ENCODE assay signal across 19 cellular contexts in the genomic region with DNA sequence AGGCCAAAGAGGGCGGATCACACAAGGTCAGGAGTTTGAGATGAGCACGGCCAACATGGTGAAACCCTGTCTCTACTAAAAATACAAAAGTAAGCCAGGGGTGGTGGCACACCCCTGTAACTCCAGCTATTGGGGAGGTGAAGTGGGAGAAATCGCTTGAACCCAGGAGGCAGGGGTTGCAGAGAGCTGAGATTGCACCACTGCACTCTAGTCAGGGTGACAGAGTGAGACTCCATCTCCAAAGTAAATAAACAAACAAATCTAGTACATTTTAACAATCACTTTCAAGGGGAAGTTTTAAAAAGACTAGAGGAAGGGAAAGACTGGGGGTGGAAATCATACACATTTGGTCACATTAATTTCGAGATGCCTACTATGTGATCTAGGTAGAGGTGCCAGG. TPM values are rescaled to one million over a fixed set of nuclear protein-coding genes. Genes with fewer than 3 reads are reported as not detected.
DNase-seq lines count a peak whose midpoint lies in the region; ATAC-seq, FAIRE-seq and TF ChIP-seq lines count a peak whose summit lies in the region.
"Had no signal": no experiment of that assay in that cellular context is flagged by ENCODE, and none has a peak within 500 bp of the region (broad histone marks: within the 10 kb centered on the region; RNA-seq: fewer than 3 reads in every experiment).

No MANE protein-coding gene starts in this region.

- H3K36me3 Mint-ChIP-seq in activated CD4-positive, alpha-beta memory T cell treated with anti-CD3 and anti-CD28 coated beads, Interleukin-2, amount 10 ng/mL, durations not matched to agents 7 days and 5 days (ENCODE audit: low read depth), result peaks cover 36% of the 10 kb centered on the region
- peaks cover 36% of the 10 kb centered on the region for H3K36me3 Mint-ChIP-seq in activated CD4-positive, alpha-beta memory T cell treated with anti-CD3 and anti-CD28 coated beads for 36 hours

- H3K9ac ChIP-seq in liver (ENCODE audit: low read depth in 1 of 2, low read length in 2 of 2) (no peak overlapping the region), HepG2 (ENCODE audit: insufficient read depth, low read depth, low read length) (no peak overlapping the region)
- H3K9ac ChIP-seq: BLaER1, GM23248 had no signal

- H3K27ac ChIP-seq in liver (ENCODE audit: low read depth in 1 of 2, low read length in 2 of 2) (peak overlapping the region in 1 of 2 donors; percentile 35), HepG2 (ENCODE audit: extremely low read length, insufficient read depth, low read length) (no peak overlapping the region), WERI-Rb-1 (no peak overlapping the region)
- H3K27ac ChIP-seq: BLaER1, GM23248 had no signal

- in situ Hi-C loops in HepG2 (cut with HindIII; ENCODE audit: extremely low pct_ligation_motif_present, low pct_unique_long_range_greater_than_20kb), result no loop called here

- ATAC-seq in HepG2 (no peak), left lobe of liver (peak; percentile 73)

- intact Hi-C loops in activated CD4-positive, alpha-beta memory T cell treated with anti-CD3 and anti-CD28 coated beads for 36 hours (cut with micrococcal nuclease), result no loop called here
- intact Hi-C loops in HepG2 (cut with micrococcal nuclease; ENCODE audit: unreplicated experiment), result no loop called here

- no peak overlapping the region for H3K4me2 ChIP-seq in HepG2 (ENCODE audit: low read depth, low read length)
- H3K4me2 ChIP-seq: BLaER1 had no signal

- H3K4me3 ChIP-seq in liver (ENCODE audit: low read depth in 1 of 3, low read length in 3 of 3), result no peak overlapping the region
- no peak overlapping the region for H3K4me3 ChIP-seq in HepG2 (replicated peaks in 1 of 3; ENCODE audit: insufficient read depth in 1 of 3, low read depth in 2 of 3, low read length in 3 of 3)
- H3K4me3 ChIP-seq in WERI-Rb-1 (ENCODE audit: low read depth, low read length), result no peak overlapping the region
- H3K4me3 ChIP-seq: BLaER1, GM23248, HAP-1 had no signal

- H3K4me1 Mint-ChIP-seq in activated CD4-positive, alpha-beta memory T cell treated with anti-CD3 and anti-CD28 coated beads, Interleukin-2, amount 10 ng/mL, durations not matched to agents 7 days and 5 days, result peaks cover 9% of the 10 kb centered on the region
- peaks cover 10% of the 10 kb centered on the region for H3K4me1 Mint-ChIP-seq in activated CD4-positive, alpha-beta memory T cell treated with anti-CD3 and anti-CD28 coated beads for 36 hours (ENCODE audit: low read depth)

- no TSS peak for BruUV-seq in HepG2 (replicated peaks; lab: Mats Ljungman, UMichigan)

- H4K20me1 ChIP-seq in HepG2 (ENCODE audit: insufficient read depth, low read length), result peaks cover 4% of the 10 kb centered on the region

- CTCF ChIA-PET in activated CD4-positive, alpha-beta memory T cell treated with anti-CD3 and anti-CD28 coated beads, Interleukin-2, amount 10 ng/mL, durations not matched to agents 7 days and 5 days (lab: Charles Lee), result no interaction called here
- CTCF ChIA-PET in activated CD4-positive, alpha-beta memory T cell treated with anti-CD3 and anti-CD28 coated beads for 36 hours (lab: Charles Lee), result interaction anchor here (1.1 kb wide), 1 partner anchor 130 kb away, joined by 4 read pairs; no protein-coding TSS in a partner anchor
- CTCF ChIA-PET in HepG2 (lab: Yijun Ruan, JAX; ENCODE audit: low intra/inter-chr PET ratio, low total read pairs), result no interaction called here

- no peaks in the 10 kb centered on the region for H3K9me3 ChIP-seq in liver (ENCODE audit: control insufficient read depth in 4 of 4, low read length in 3 of 4)
- H3K9me3 ChIP-seq in HepG2 (ENCODE audit: low read length), result no peaks in the 10 kb centered on the region
- H3K9me3 ChIP-seq in WERI-Rb-1 (ENCODE audit: severe bottlenecking), result no peaks in the 10 kb centered on the region
- H3K9me3 ChIP-seq: BLaER1, Caco-2, HAP-1 had no signal

- H3K36me3 ChIP-seq in liver (ENCODE audit: control insufficient read depth in 4 of 4, insufficient read depth in 3 of 4, low read depth in 1 of 4, low read length in 3 of 4), result peaks cover 2 to 27% (median 14%) of the 10 kb centered on the region in 4 donors
- H3K36me3 ChIP-seq in HepG2 (replicated peaks in 1 of 2; ENCODE audit: control insufficient read depth in 1 of 2, insufficient read depth in 2 of 2, low read length in 2 of 2), result peaks cover 19 to 54% of the 10 kb centered on the region in 2 experiments; a peak in 4 of 5 replicates
- peaks cover 66% of the 10 kb centered on the region for H3K36me3 ChIP-seq in WERI-Rb-1

- no peaks in the 10 kb centered on the region for H3K9me3 Mint-ChIP-seq in activated CD4-positive, alpha-beta memory T cell treated with anti-CD3 and anti-CD28 coated beads, Interleukin-2, amount 10 ng/mL, durations not matched to agents 7 days and 5 days
- no peaks in the 10 kb centered on the region for H3K9me3 Mint-ChIP-seq in activated CD4-positive, alpha-beta memory T cell treated with anti-CD3 and anti-CD28 coated beads for 36 hours

- FAIRE-seq in HepG2 (lab: Jason Lieb, UNC), result no peak
- FAIRE-seq in HTR-8/SVneo (lab: Jason Lieb, UNC), result no peak
- FAIRE-seq: GM12892, GM18507 had no signal

- TF ChIP-seq POLR2A in HepG2 (IDR thresholded peaks at IDR 0.05; ENCODE audit: insufficient read depth in 1 of 2, low read depth in 2 of 2, low read length in 2 of 2), result no peak

- H3K27me3 ChIP-seq in liver (ENCODE audit: control insufficient read depth in 4 of 4, insufficient read depth in 4 of 4, low read length in 3 of 4) (no peaks in the 10 kb centered on the region), HepG2 (ENCODE audit: control insufficient read depth in 1 of 2, insufficient read depth in 2 of 2, low read length in 2 of 2) (no peaks in the 10 kb centered on the region), WERI-Rb-1 (ENCODE audit: insufficient read depth, low read depth, severe bottlenecking) (no peaks in the 10 kb centered on the region)
- H3K27me3 ChIP-seq: BLaER1 had no signal

- no peak for TF ChIP-seq CTCF in liver (IDR thresholded peaks at IDR 0.05; ENCODE audit: low read depth, low read length, missing input control)
- TF ChIP-seq CTCF in HepG2 (CRISPR knock-in tag; IDR thresholded peaks at IDR 0.05), result no peak
- no peak for TF ChIP-seq CTCF in WERI-Rb-1 (IDR thresholded peaks at IDR 0.05; ENCODE audit: low read depth, low read length)

- peaks cover 27% of the 10 kb centered on the region for H3K79me2 ChIP-seq in HepG2 (ENCODE audit: insufficient read depth, low read length)

- no peak for TF ChIP-seq EP300 in HepG2 (IDR thresholded peaks at IDR 0.05; ENCODE audit: low read depth in 2 of 2, low read length in 2 of 2)
- no peak for TF ChIP-seq EP300 in HepG2 (CRISPR knock-in tag; IDR thresholded peaks at IDR 0.05; ENCODE audit: borderline replicate concordance)

- H2AFZ ChIP-seq in HepG2 (ENCODE audit: low read length), result no peak overlapping the region
- H2AFZ ChIP-seq: GM23248 had no signal

- POLR2A ChIA-PET in activated CD4-positive, alpha-beta memory T cell treated with anti-CD3 and anti-CD28 coated beads, Interleukin-2, amount 10 ng/mL, durations not matched to agents 7 days and 5 days (lab: Charles Lee), result no interaction called here
- POLR2A ChIA-PET in activated CD4-positive, alpha-beta memory T cell treated with anti-CD3 and anti-CD28 coated beads for 36 hours (lab: Charles Lee), result no interaction called here
- POLR2A ChIA-PET in HepG2 (lab: Yijun Ruan, JAX), result no interaction called here

- no peaks in the 10 kb centered on the region for H3K27me3 Mint-ChIP-seq in activated CD4-positive, alpha-beta memory T cell treated with anti-CD3 and anti-CD28 coated beads, Interleukin-2, amount 10 ng/mL, durations not matched to agents 7 days and 5 days
- no peaks in the 10 kb centered on the region for H3K27me3 Mint-ChIP-seq in activated CD4-positive, alpha-beta memory T cell treated with anti-CD3 and anti-CD28 coated beads for 36 hours

- peak overlapping the region; percentile 21 for H3K27ac Mint-ChIP-seq in activated CD4-positive, alpha-beta memory T cell treated with anti-CD3 and anti-CD28 coated beads, Interleukin-2, amount 10 ng/mL, durations not matched to agents 7 days and 5 days
- no peak overlapping the region for H3K27ac Mint-ChIP-seq in activated CD4-positive, alpha-beta memory T cell treated with anti-CD3 and anti-CD28 coated beads for 36 hours

- no peak overlapping the region for H3K4me3 Mint-ChIP-seq in activated CD4-positive, alpha-beta memory T cell treated with anti-CD3 and anti-CD28 coated beads, Interleukin-2, amount 10 ng/mL, durations not matched to agents 7 days and 5 days
- no peak overlapping the region for H3K4me3 Mint-ChIP-seq in activated CD4-positive, alpha-beta memory T cell treated with anti-CD3 and anti-CD28 coated beads for 36 hours
- H3K4me3 Mint-ChIP-seq: CD14-positive monocyte had no signal

- H3K4me1 ChIP-seq in liver (ENCODE audit: control insufficient read depth in 4 of 4, insufficient read depth in 4 of 4, low read length in 3 of 4), result peaks cover 3 to 18% (median 10%) of the 10 kb centered on the region in 4 donors
- peaks cover 30% of the 10 kb centered on the region for H3K4me1 ChIP-seq in HepG2 (ENCODE audit: insufficient read depth, low read length)
- H3K4me1 ChIP-seq: Caco-2 had no signal

- WGBS in liver, result 61% methylated on average over 4 of the region's 4 CpGs
- WGBS in HepG2 (ENCODE audit: low lambda C conversion rate), result 91% methylated on average over 4 of the region's 4 CpGs

- DNase-seq in activated CD4-positive, alpha-beta memory T cell treated with anti-CD3 and anti-CD28 coated beads, Interleukin-2, amount 10 ng/mL, durations not matched to agents 7 days and 5 days, result no peak
- DNase-seq in activated CD4-positive, alpha-beta memory T cell treated with anti-CD3 and anti-CD28 coated beads for 36 hours, result no peak
- DNase-seq in HepG2 (ENCODE audit: low spot score), result no peak
- DNase-seq in left lobe of liver (ENCODE audit: low spot score), result no peak
- no peak for DNase-seq in WERI-Rb-1
- no peak for DNase-seq in activated CD8-positive, alpha-beta memory T cell treated with anti-CD3 and anti-CD28 coated beads, Interleukin-2, amount 50 U/mL, for 4 hours
- DNase-seq in HTR-8/SVneo (ENCODE audit: insufficient read length, low spot score), result no peak
- DNase-seq: 8988T, Caco-2, DMS153, DMS79, GDM1, GM23248 had no signal

- TF ChIP-seq RAD21 in liver (IDR thresholded peaks at IDR 0.05) (no peak), HepG2 (CRISPR knock-in tag; IDR thresholded peaks at IDR 0.05) (no peak)

RNA-seq across cellular contexts. Expression of gene TFB2M, which starts 6.8 kb away (rescaled TPM):
- 1 to 10 TPM; 7.4 to 9.0 TPM for total RNA-seq in activated CD4-positive, alpha-beta memory T cell treated with anti-CD3 and anti-CD28 coated beads, Interleukin-2, amount 10 ng/mL, durations not matched to agents 7 days and 5 days
- 10 to 100 TPM; 13.6 to 14.5 TPM for total RNA-seq in activated CD4-positive, alpha-beta memory T cell treated with anti-CD3 and anti-CD28 coated beads for 36 hours
- total RNA-seq in liver (10 to 100 TPM; 15.0 to 26.4 TPM), HepG2 (2016; rRNA removed; fragmentation: Illumina TruSeq; extraction: Trizol) (31.4 and 45.9 TPM in 2 replicates), left lobe of liver (14.1 TPM)
- polyA plus RNA-seq in liver (10 to 100 TPM; 21.9 to 25.2 TPM), HepG2 (2011; rRNA removed) (12.0 and 15.7 TPM in 2 replicates)
- total RNA-seq in HepG2 (2016; cell fraction: cytosol; rRNA removed; fragmentation: Illumina TruSeq; extraction: Trizol; ENCODE audit: low read depth), result 8.9 and 9.8 TPM in 2 replicates
- 32.2 and 43.1 TPM in 2 replicates for total RNA-seq in HepG2 (2016; cell fraction: insoluble cytoplasmic fraction; rRNA removed; fragmentation: Illumina TruSeq; extraction: Trizol)
- 9.8 and 12.0 TPM in 2 replicates for total RNA-seq in HepG2 (2016; cell fraction: membrane; rRNA removed; fragmentation: Illumina TruSeq; extraction: Trizol)
- 17.5 and 20.5 TPM in 2 replicates for total RNA-seq in HepG2 (2016; cell fraction: nucleus; rRNA removed; fragmentation: Illumina TruSeq; extraction: Trizol)
- polyA plus RNA-seq in HepG2 (2011; cell fraction: cytosol; rRNA removed), result 7.1 and 10.0 TPM in 2 replicates
- polyA plus RNA-seq in HepG2 (2011; cell fraction: nucleus; rRNA removed), result 5.1 and 5.6 TPM in 2 replicates
- 15.8 and 18.7 TPM in 2 replicates for polyA plus RNA-seq in HepG2 (2012)
- polyA plus RNA-seq in HepG2 (2016; cell fraction: cytosol; fragmentation: Illumina TruSeq; extraction: Trizol; ENCODE audit: low read depth), result 3.6 and 3.8 TPM in 2 replicates
- 39.9 and 41.4 TPM in 2 replicates for polyA plus RNA-seq in HepG2 (2016; cell fraction: insoluble cytoplasmic fraction; fragmentation: Illumina TruSeq; extraction: Trizol; ENCODE audit: low read depth)
- 6.0 and 6.8 TPM in 2 replicates for polyA plus RNA-seq in HepG2 (2016; cell fraction: membrane; fragmentation: Illumina TruSeq; extraction: Trizol; ENCODE audit: low read depth)
- 21.1 and 23.0 TPM in 2 replicates for polyA plus RNA-seq in HepG2 (2016; cell fraction: nucleus; fragmentation: Illumina TruSeq; extraction: Trizol; ENCODE audit: insufficient read depth, low read depth)
- 4.7 and 9.6 TPM in 2 replicates for polyA minus RNA-seq in HepG2 (2011; rRNA and poly(A)+ RNA removed; ENCODE audit: low replicate concordance)
- 5.7 and 6.9 TPM in 2 replicates for polyA minus RNA-seq in HepG2 (2011; cell fraction: cytosol; rRNA and poly(A)+ RNA removed)
- 13.8 and 14.8 TPM in 2 replicates for polyA minus RNA-seq in HepG2 (2011; cell fraction: nucleus; rRNA and poly(A)+ RNA removed)

RNA-seq across cellular contexts. Expression of gene CNST, which starts 6.9 kb away (rescaled TPM):
- 10 to 100 TPM; 36.2 to 39.3 TPM for total RNA-seq in activated CD4-positive, alpha-beta memory T cell treated with anti-CD3 and anti-CD28 coated beads, Interleukin-2, amount 10 ng/mL, durations not matched to agents 7 days and 5 days
- 10 to 100 TPM; 25.9 TPM for total RNA-seq in activated CD4-positive, alpha-beta memory T cell treated with anti-CD3 and anti-CD28 coated beads for 36 hours
- total RNA-seq in liver (10 to 100 TPM; 12.7 to 36.3 TPM), HepG2 (2016; rRNA removed; fragmentation: Illumina TruSeq; extraction: Trizol) (12.4 and 15.7 TPM in 2 replicates), left lobe of liver (16.5 TPM)
- polyA plus RNA-seq in liver (10 to 100 TPM in 1 of 2 donors, 1 to 10 TPM in 1; 6.1 to 11.6 TPM), HepG2 (2011; rRNA removed) (6.3 and 6.4 TPM in 2 replicates)
- 8.5 and 9.1 TPM in 2 replicates for total RNA-seq in HepG2 (2016; cell fraction: cytosol; rRNA removed; fragmentation: Illumina TruSeq; extraction: Trizol; ENCODE audit: low read depth)
- total RNA-seq in HepG2 (2016; cell fraction: insoluble cytoplasmic fraction; rRNA removed; fragmentation: Illumina TruSeq; extraction: Trizol), result 12.0 and 15.5 TPM in 2 replicates
- 7.1 and 7.9 TPM in 2 replicates for total RNA-seq in HepG2 (2016; cell fraction: membrane; rRNA removed; fragmentation: Illumina TruSeq; extraction: Trizol)
- total RNA-seq in HepG2 (2016; cell fraction: nucleus; rRNA removed; fragmentation: Illumina TruSeq; extraction: Trizol), result 12.9 and 18.4 TPM in 2 replicates
- polyA plus RNA-seq in HepG2 (2011; cell fraction: cytosol; rRNA removed), result 3.1 and 5.0 TPM in 2 replicates
- 5.9 and 6.8 TPM in 2 replicates for polyA plus RNA-seq in HepG2 (2011; cell fraction: nucleus; rRNA removed)
- polyA plus RNA-seq in HepG2 (2012), result 7.3 and 9.2 TPM in 2 replicates
- 1.2 and 1.3 TPM in 2 replicates for polyA plus RNA-seq in HepG2 (2016; cell fraction: cytosol; fragmentation: Illumina TruSeq; extraction: Trizol; ENCODE audit: low read depth)
- 9.3 and 11.1 TPM in 2 replicates for polyA plus RNA-seq in HepG2 (2016; cell fraction: insoluble cytoplasmic fraction; fragmentation: Illumina TruSeq; extraction: Trizol; ENCODE audit: low read depth)
- polyA plus RNA-seq in HepG2 (2016; cell fraction: membrane; fragmentation: Illumina TruSeq; extraction: Trizol; ENCODE audit: low read depth), result 2.1 and 2.4 TPM in 2 replicates
- polyA plus RNA-seq in HepG2 (2016; cell fraction: nucleus; fragmentation: Illumina TruSeq; extraction: Trizol; ENCODE audit: insufficient read depth, low read depth), result 14.1 and 14.2 TPM in 2 replicates
- polyA minus RNA-seq in HepG2 (2011; rRNA and poly(A)+ RNA removed; ENCODE audit: low replicate concordance), result 8.5 and 12.2 TPM in 2 replicates
- 6.3 and 8.2 TPM in 2 replicates for polyA minus RNA-seq in HepG2 (2011; cell fraction: cytosol; rRNA and poly(A)+ RNA removed)
- 35.5 and 40.3 TPM in 2 replicates for polyA minus RNA-seq in HepG2 (2011; cell fraction: nucleus; rRNA and poly(A)+ RNA removed)

RNA-seq across cellular contexts. Expression of gene SMYD3, which starts 52.2 kb away (rescaled TPM):
- 10 to 100 TPM; 15.5 to 18.7 TPM for total RNA-seq in activated CD4-positive, alpha-beta memory T cell treated with anti-CD3 and anti-CD28 coated beads, Interleukin-2, amount 10 ng/mL, durations not matched to agents 7 days and 5 days
- 10 to 100 TPM; 16.6 to 20.2 TPM for total RNA-seq in activated CD4-positive, alpha-beta memory T cell treated with anti-CD3 and anti-CD28 coated beads for 36 hours
- total RNA-seq in liver (1 to 10 TPM; 7.9 to 9.1 TPM), HepG2 (2016; rRNA removed; fragmentation: Illumina TruSeq; extraction: Trizol) (27.7 and 32.9 TPM in 2 replicates), left lobe of liver (6.7 TPM)
- polyA plus RNA-seq in liver (1 to 10 TPM; 3.1 to 8.1 TPM), HepG2 (2011; rRNA removed) (29.2 and 35.8 TPM in 2 replicates)
- 54.0 and 56.1 TPM in 2 replicates for total RNA-seq in HepG2 (2016; cell fraction: cytosol; rRNA removed; fragmentation: Illumina TruSeq; extraction: Trizol; ENCODE audit: low read depth)
- total RNA-seq in HepG2 (2016; cell fraction: insoluble cytoplasmic fraction; rRNA removed; fragmentation: Illumina TruSeq; extraction: Trizol), result 24.8 and 37.8 TPM in 2 replicates
- 35.4 and 37.3 TPM in 2 replicates for total RNA-seq in HepG2 (2016; cell fraction: membrane; rRNA removed; fragmentation: Illumina TruSeq; extraction: Trizol)
- 28.7 and 30.4 TPM in 2 replicates for total RNA-seq in HepG2 (2016; cell fraction: nucleus; rRNA removed; fragmentation: Illumina TruSeq; extraction: Trizol)
- polyA plus RNA-seq in HepG2 (2011; cell fraction: cytosol; rRNA removed), result 19.7 and 23.0 TPM in 2 replicates
- 10.9 and 13.1 TPM in 2 replicates for polyA plus RNA-seq in HepG2 (2011; cell fraction: nucleus; rRNA removed)
- polyA plus RNA-seq in HepG2 (2012), result 44.3 and 60.7 TPM in 2 replicates
- polyA plus RNA-seq in HepG2 (2016; cell fraction: cytosol; fragmentation: Illumina TruSeq; extraction: Trizol; ENCODE audit: low read depth), result 30.9 and 35.7 TPM in 2 replicates
- 37.3 and 37.7 TPM in 2 replicates for polyA plus RNA-seq in HepG2 (2016; cell fraction: insoluble cytoplasmic fraction; fragmentation: Illumina TruSeq; extraction: Trizol; ENCODE audit: low read depth)
- 25.1 and 29.0 TPM in 2 replicates for polyA plus RNA-seq in HepG2 (2016; cell fraction: membrane; fragmentation: Illumina TruSeq; extraction: Trizol; ENCODE audit: low read depth)
- 17.8 and 20.2 TPM in 2 replicates for polyA plus RNA-seq in HepG2 (2016; cell fraction: nucleus; fragmentation: Illumina TruSeq; extraction: Trizol; ENCODE audit: insufficient read depth, low read depth)
- polyA minus RNA-seq in HepG2 (2011; rRNA and poly(A)+ RNA removed; ENCODE audit: low replicate concordance), result 37.6 and 43.7 TPM in 2 replicates
- 11.4 and 12.4 TPM in 2 replicates for polyA minus RNA-seq in HepG2 (2011; cell fraction: cytosol; rRNA and poly(A)+ RNA removed)
- 59.6 and 65.0 TPM in 2 replicates for polyA minus RNA-seq in HepG2 (2011; cell fraction: nucleus; rRNA and poly(A)+ RNA removed)
